ENCODE assay signal across 20 cellular contexts in the genomic region with DNA sequence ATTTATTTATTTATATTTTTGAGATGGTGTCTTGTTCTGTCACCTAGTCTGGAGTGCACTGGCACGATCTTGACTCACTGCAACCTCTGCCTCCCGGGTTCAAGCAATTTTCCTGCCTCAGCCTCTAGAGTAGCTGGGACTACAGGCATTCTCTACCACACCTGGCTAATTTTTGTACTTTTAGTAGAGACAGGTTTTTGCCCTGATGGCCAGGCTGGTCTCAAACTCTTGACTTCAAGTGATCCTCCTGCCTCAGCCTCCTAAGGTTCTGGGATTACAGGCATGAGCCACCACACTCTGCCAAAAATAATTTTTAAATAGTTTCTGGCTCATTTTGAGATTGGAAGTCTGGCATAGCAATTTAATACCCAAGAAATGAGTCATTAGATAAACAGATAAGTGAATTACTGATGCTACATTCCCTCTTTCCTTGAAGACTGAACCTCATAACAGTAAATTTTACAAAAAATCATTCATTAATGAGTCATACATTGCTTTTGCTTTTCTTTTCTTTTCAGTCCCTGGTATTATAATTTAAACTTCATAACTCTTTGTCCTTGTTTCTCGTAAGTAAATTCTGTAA.
DNase-seq lines count a peak whose midpoint lies in the region; ATAC-seq, FAIRE-seq and TF ChIP-seq lines count a peak whose summit lies in the region.
"Had no signal": no experiment of that assay in that cellular context is flagged by ENCODE, and none has a peak within 500 bp of the region (broad histone marks: within the 10 kb centered on the region; RNA-seq: fewer than 3 reads in every experiment).

No MANE protein-coding gene starts in this region.

- H4K20me1 ChIP-seq in GM23248 (ENCODE audit: insufficient read depth): no peaks in the 10 kb centered on the region
- H4K20me1 ChIP-seq: BLaER1 had no signal

- in situ Hi-C loops in GM23248 (cut with MboI): no loop called here

- no peak for TF ChIP-seq CTCF in fibroblast of mammary gland (conservative IDR thresholded peaks at IDR 0.05; ENCODE audit: control insufficient read depth, insufficient read depth, low read depth, low read length)
- no peak for TF ChIP-seq CTCF in Caco-2 (IDR thresholded peaks at IDR 0.05; ENCODE audit: insufficient read depth in 1 of 2, low read depth in 1 of 2, low read length in 1 of 2, severe bottlenecking in 1 of 2, unreplicated experiment in 1 of 2)

- BruUV-seq in Caco-2 (replicated peaks; lab: Mats Ljungman, UMichigan): no TSS peak

- H3K27ac ChIP-seq in GM23248: no peak overlapping the region
- H3K27ac ChIP-seq: BLaER1 had no signal

- intact Hi-C loops in Caco-2 (cut with micrococcal nuclease; ENCODE audit: unreplicated experiment): no loop called here

- H3K36me3 Mint-ChIP-seq in Caco-2 (ENCODE audit: insufficient read depth, unreplicated experiment): no peaks in the 10 kb centered on the region
- H3K36me3 Mint-ChIP-seq: natural killer cell had no signal

- no peaks in the 10 kb centered on the region for H3K27me3 Mint-ChIP-seq in Caco-2 (ENCODE audit: insufficient read depth, unreplicated experiment)

- no peaks in the 10 kb centered on the region for H3K9me3 Mint-ChIP-seq in Caco-2 (ENCODE audit: unreplicated experiment)

- H3K4me2 ChIP-seq in GM23248 (ENCODE audit: unreplicated experiment): peak overlapping the region; percentile 9
- H3K4me2 ChIP-seq: BLaER1 had no signal

- DNase-seq in GM23248: peak; percentile 54
- DNase-seq in fibroblast of mammary gland (ENCODE audit: low read depth): peak; percentile 62
- DNase-seq in skeletal muscle cell (ENCODE audit: low read depth): peak; percentile 45
- no peak for DNase-seq in activated CD4-positive, alpha-beta T cell treated with anti-CD3 and anti-CD28 coated beads, Interleukin-2, amount 50 U/mL, for 1 hour
- no peak for DNase-seq in HTR-8/SVneo (ENCODE audit: insufficient read length, low spot score)
- no peak for DNase-seq in Caco-2
- DNase-seq: activated naive CD4-positive, alpha-beta T cell; effector CD8-positive, alpha-beta T cell; GOT3; KBM-7; natural killer cell; NCI-H1105 treated with DMSO at 0.1 percent for 48 hours; NCI-H345; SHP77; substantia nigra; T-helper 2 cell had no signal

- no peaks in the 10 kb centered on the region for H3K79me2 ChIP-seq in GM23248 (ENCODE audit: insufficient read depth)

- H3K9ac ChIP-seq in GM23248: no peak overlapping the region
- H3K9ac ChIP-seq: BLaER1 had no signal

- H3K27me3 ChIP-seq in GM23248 (replicated peaks; ENCODE audit: insufficient read depth): no peaks in the 10 kb centered on the region
- H3K27me3 ChIP-seq in Caco-2 (replicated peaks; ENCODE audit: control insufficient read depth, insufficient read depth, low read length): no peaks in the 10 kb centered on the region
- H3K27me3 ChIP-seq: BLaER1 had no signal

- no peak overlapping the region for H3K4me3 Mint-ChIP-seq in Caco-2 (ENCODE audit: unreplicated experiment)
- H3K4me3 Mint-ChIP-seq: natural killer cell had no signal

- no peak overlapping the region for H3K4me3 ChIP-seq in GM23248
- H3K4me3 ChIP-seq in fibroblast of mammary gland (ENCODE audit: control insufficient read depth, low read depth, low read length): no peak overlapping the region
- H3K4me3 ChIP-seq in skeletal muscle cell (ENCODE audit: low read depth, low read length): no peak overlapping the region
- H3K4me3 ChIP-seq in Caco-2 (ENCODE audit: low read depth, low read length): no peak overlapping the region
- H3K4me3 ChIP-seq: BLaER1 had no signal

- POLR2A ChIA-PET in Caco-2 (lab: Charles Lee): no interaction called here

- H3K36me3 ChIP-seq in GM23248 (ENCODE audit: low read depth): no peaks in the 10 kb centered on the region
- H3K36me3 ChIP-seq in Caco-2 (ENCODE audit: control insufficient read depth, insufficient read depth, low read length): no peaks in the 10 kb centered on the region
- H3K36me3 ChIP-seq: BLaER1 had no signal

- CTCF ChIA-PET in Caco-2 (lab: Charles Lee): no interaction called here

- whole genome bisulfite sequencing in GM23248 (ENCODE audit: low coverage in 1 of 2, low lambda C conversion rate in 2 of 2, missing lambda C conversion rate in 2 of 2), 2 experiments: 34 to 47% methylated on average over 3 of the region's 3 CpGs

- H3K9me2 ChIP-seq in GM23248 (ENCODE audit: insufficient read depth): no peaks in the 10 kb centered on the region

- no peak overlapping the region for H2AFZ ChIP-seq in GM23248

- H3K4me1 Mint-ChIP-seq in Caco-2 (ENCODE audit: low read depth, unreplicated experiment): no peaks in the 10 kb centered on the region
- H3K4me1 Mint-ChIP-seq: natural killer cell had no signal

- ATAC-seq in SK-N-SH treated with all-trans-retinoic acid at 6 μM for 48 hours (peak; percentile 81), GM19463 (IDR thresholded peaks at IDR 0.05; ENCODE audit: unreplicated experiment) (no peak)
- ATAC-seq: activated CD4-positive, CD25-positive, alpha-beta regulatory T cell treated with anti-CD3 and anti-CD28 coated beads, Interleukin-2, amount 50 U/mL, for 24 hours; natural killer cell had no signal

- H3K27ac Mint-ChIP-seq in Caco-2 (ENCODE audit: unreplicated experiment): no peak overlapping the region
- H3K27ac Mint-ChIP-seq: natural killer cell had no signal

- H3K9me3 ChIP-seq in GM23248 (ENCODE audit: low read depth): no peaks in the 10 kb centered on the region
- no peaks in the 10 kb centered on the region for H3K9me3 ChIP-seq in Caco-2
- H3K9me3 ChIP-seq: BLaER1 had no signal

- H3K4me1 ChIP-seq in GM23248 (ENCODE audit: insufficient read depth) (0 out of 2 replicates have a peak, but pooled peaks cover 4% of the 10 kb centered on the region), Caco-2 (no peaks in the 10 kb centered on the region)
- H3K4me1 ChIP-seq: BLaER1 had no signal

- H3F3A ChIP-seq in GM23248 (ENCODE audit: insufficient read depth): peaks cover 7% of the 10 kb centered on the region; the same call in 1 of the 2 replicates

- no peak for FAIRE-seq in HTR-8/SVneo (lab: Jason Lieb, UNC)

TF ChIP-seq in SK-N-SH treated with all-trans-retinoic acid at 6 μM for 48 hours, 23 proteins besides CTCF, POLR2A, EP300 and RAD21 (continues in another document):
- TF ChIP-seq ZNF70 (CRISPR knock-in tag; IDR thresholded peaks at IDR 0.05) (no peak), CSDC2 (CRISPR knock-in tag; IDR thresholded peaks at IDR 0.05) (peak; percentile 89), SNAI2 (CRISPR knock-in tag; IDR thresholded peaks at IDR 0.05) (peak; percentile 67; the same call in 1 of the 2 replicates), ESRRG (CRISPR knock-in tag; IDR thresholded peaks at IDR 0.05) (0 out of 2 replicates have a peak, but pooled peaks have one; percentile 23), TOX (CRISPR knock-in tag; IDR thresholded peaks at IDR 0.05; ENCODE audit: borderline replicate concordance) (peak; percentile 62; the same call in 1 of the 2 replicates), ZNF565 (CRISPR knock-in tag; conservative IDR thresholded peaks at IDR 0.05; ENCODE audit: low read depth) (no peak), RARB (CRISPR knock-in tag; IDR thresholded peaks at IDR 0.05) (no peak), OSR1 (CRISPR knock-in tag; IDR thresholded peaks at IDR 0.05) (no peak), ZC3H10 (CRISPR knock-in tag; IDR thresholded peaks at IDR 0.05) (0 out of 2 replicates have a peak, but pooled peaks have one; percentile 55), TCF4 (CRISPR knock-in tag; IDR thresholded peaks at IDR 0.05; ENCODE audit: borderline replicate concordance) (no peak), ARNTL (CRISPR knock-in tag; IDR thresholded peaks at IDR 0.05; ENCODE audit: borderline replicate concordance, low read depth) (no peak), BACH2 (CRISPR knock-in tag; IDR thresholded peaks at IDR 0.05; ENCODE audit: borderline replicate concordance) (no peak), PPARA (CRISPR knock-in tag; IDR thresholded peaks at IDR 0.05; ENCODE audit: borderline replicate concordance) (no peak), ISL1 (CRISPR knock-in tag; IDR thresholded peaks at IDR 0.05) (peak; percentile 95), ZFP3 (CRISPR knock-in tag; IDR thresholded peaks at IDR 0.05) (peak; percentile 59; the same call in 1 of the 2 replicates)
- TF ChIP-seq, protein P1, sequence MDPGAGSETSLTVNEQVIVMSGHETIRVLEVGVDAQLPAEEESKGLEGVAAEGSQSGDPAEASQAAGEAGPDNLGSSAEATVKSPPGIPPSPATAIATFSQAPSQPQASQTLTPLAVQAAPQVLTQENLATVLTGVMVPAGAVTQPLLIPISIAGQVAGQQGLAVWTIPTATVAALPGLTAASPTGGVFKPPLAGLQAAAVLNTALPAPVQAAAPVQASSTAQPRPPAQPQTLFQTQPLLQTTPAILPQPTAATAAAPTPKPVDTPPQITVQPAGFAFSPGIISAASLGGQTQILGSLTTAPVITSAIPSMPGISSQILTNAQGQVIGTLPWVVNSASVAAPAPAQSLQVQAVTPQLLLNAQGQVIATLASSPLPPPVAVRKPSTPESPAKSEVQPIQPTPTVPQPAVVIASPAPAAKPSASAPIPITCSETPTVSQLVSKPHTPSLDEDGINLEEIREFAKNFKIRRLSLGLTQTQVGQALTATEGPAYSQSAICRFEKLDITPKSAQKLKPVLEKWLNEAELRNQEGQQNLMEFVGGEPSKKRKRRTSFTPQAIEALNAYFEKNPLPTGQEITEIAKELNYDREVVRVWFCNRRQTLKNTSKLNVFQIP (CRISPR knock-in tag; IDR thresholded peaks at IDR 0.05; ENCODE audit: borderline replicate concordance, low read depth): peak; percentile 17; the same call in 1 of the 2 replicates
- TF ChIP-seq, protein P2, sequence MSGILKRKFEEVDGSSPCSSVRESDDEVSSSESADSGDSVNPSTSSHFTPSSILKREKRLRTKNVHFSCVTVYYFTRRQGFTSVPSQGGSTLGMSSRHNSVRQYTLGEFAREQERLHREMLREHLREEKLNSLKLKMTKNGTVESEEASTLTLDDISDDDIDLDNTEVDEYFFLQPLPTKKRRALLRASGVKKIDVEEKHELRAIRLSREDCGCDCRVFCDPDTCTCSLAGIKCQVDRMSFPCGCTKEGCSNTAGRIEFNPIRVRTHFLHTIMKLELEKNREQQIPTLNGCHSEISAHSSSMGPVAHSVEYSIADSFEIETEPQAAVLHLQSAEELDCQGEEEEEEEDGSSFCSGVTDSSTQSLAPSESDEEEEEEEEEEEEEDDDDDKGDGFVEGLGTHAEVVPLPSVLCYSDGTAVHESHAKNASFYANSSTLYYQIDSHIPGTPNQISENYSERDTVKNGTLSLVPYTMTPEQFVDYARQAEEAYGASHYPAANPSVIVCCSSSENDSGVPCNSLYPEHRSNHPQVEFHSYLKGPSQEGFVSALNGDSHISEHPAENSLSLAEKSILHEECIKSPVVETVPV (CRISPR knock-in tag; IDR thresholded peaks at IDR 0.05): no peak

Comparison
In these comparisons a context has a peak if more than half of its experiments do, and no peak if none do; other contexts are left out.
1. DNase-seq: peak in GM23248 (single experiment), fibroblast of mammary gland (single experiment) and skeletal muscle cell (single experiment); none in activated CD4-positive, alpha-beta T cell treated with anti-CD3 and anti-CD28 coated beads, Interleukin-2, amount 50 U/mL, for 1 hour (single experiment), HTR-8/SVneo (single experiment) and Caco-2 (0 of 2).